1 cellular context compared by ENCODE assay signal in the genomic region with DNA sequence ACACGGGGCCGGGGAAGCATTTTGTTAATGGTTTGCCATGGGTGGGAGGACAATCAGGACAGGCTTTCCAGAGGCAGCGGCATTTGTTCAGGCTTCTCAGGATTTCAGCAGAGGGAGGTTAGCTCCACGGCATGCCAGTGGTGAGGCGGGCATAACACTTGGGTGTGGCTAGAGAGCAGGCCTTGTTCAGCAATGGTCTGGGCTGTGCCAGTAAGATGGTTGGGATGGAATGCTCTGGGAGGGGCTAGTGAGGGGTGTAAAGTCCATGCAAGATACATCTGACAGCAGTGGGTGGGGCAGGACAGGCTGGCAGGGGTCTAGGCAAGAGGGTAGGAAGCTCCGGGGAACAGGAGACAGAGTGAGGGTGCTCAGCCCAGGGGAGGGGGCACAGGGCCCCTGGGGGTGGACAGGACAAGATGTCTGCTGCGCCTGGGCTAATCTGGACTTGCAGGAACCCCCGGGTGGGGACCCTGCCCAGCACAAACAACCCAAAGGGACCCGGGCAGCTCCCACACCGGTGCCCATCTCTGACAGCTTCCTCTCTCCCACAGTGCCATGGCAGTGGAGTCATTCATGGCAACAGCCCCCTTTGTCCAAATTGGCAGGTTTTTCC.
TF ChIP-seq lines count a peak whose summit lies in the region.

No MANE protein-coding gene starts in this region.

TF ChIP-seq in WTC11, 78 proteins besides CTCF, POLR2A, EP300 and RAD21 (continued from another document):
- TF ChIP-seq, protein P1, sequence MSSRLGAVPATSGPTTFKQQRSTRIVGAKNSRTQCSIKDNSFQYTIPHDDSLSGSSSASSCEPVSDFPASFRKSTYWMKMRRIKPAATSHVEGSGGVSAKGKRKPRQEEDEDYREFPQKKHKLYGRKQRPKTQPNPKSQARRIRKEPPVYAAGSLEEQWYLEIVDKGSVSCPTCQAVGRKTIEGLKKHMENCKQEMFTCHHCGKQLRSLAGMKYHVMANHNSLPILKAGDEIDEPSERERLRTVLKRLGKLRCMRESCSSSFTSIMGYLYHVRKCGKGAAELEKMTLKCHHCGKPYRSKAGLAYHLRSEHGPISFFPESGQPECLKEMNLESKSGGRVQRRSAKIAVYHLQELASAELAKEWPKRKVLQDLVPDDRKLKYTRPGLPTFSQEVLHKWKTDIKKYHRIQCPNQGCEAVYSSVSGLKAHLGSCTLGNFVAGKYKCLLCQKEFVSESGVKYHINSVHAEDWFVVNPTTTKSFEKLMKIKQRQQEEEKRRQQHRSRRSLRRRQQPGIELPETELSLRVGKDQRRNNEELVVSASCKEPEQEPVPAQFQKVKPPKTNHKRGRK (CRISPR knock-in tag; IDR thresholded peaks at IDR 0.05; ENCODE audit: borderline replicate concordance): no peak
- TF ChIP-seq RELA (CRISPR knock-in tag; IDR thresholded peaks at IDR 0.05; ENCODE audit: borderline replicate concordance) (no peak), OVOL2 (CRISPR knock-in tag; IDR thresholded peaks at IDR 0.05; ENCODE audit: borderline replicate concordance) (no peak), ZNF121 (CRISPR knock-in tag; IDR thresholded peaks at IDR 0.05) (no peak), ETV6 (CRISPR knock-in tag; IDR thresholded peaks at IDR 0.05) (no peak), ZNF232 (CRISPR knock-in tag; IDR thresholded peaks at IDR 0.05) (no peak)
- TF ChIP-seq, protein P2, sequence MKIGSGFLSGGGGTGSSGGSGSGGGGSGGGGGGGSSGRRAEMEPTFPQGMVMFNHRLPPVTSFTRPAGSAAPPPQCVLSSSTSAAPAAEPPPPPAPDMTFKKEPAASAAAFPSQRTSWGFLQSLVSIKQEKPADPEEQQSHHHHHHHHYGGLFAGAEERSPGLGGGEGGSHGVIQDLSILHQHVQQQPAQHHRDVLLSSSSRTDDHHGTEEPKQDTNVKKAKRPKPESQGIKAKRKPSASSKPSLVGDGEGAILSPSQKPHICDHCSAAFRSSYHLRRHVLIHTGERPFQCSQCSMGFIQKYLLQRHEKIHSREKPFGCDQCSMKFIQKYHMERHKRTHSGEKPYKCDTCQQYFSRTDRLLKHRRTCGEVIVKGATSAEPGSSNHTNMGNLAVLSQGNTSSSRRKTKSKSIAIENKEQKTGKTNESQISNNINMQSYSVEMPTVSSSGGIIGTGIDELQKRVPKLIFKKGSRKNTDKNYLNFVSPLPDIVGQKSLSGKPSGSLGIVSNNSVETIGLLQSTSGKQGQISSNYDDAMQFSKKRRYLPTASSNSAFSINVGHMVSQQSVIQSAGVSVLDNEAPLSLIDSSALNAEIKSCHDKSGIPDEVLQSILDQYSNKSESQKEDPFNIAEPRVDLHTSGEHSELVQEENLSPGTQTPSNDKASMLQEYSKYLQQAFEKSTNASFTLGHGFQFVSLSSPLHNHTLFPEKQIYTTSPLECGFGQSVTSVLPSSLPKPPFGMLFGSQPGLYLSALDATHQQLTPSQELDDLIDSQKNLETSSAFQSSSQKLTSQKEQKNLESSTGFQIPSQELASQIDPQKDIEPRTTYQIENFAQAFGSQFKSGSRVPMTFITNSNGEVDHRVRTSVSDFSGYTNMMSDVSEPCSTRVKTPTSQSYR (CRISPR knock-in tag; IDR thresholded peaks at IDR 0.05): no peak
- TF ChIP-seq, protein P3, sequence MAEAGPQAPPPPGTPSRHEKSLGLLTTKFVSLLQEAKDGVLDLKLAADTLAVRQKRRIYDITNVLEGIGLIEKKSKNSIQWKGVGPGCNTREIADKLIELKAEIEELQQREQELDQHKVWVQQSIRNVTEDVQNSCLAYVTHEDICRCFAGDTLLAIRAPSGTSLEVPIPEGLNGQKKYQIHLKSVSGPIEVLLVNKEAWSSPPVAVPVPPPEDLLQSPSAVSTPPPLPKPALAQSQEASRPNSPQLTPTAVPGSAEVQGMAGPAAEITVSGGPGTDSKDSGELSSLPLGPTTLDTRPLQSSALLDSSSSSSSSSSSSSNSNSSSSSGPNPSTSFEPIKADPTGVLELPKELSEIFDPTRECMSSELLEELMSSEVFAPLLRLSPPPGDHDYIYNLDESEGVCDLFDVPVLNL (CRISPR knock-in tag; IDR thresholded peaks at IDR 0.05; ENCODE audit: borderline replicate concordance, low read depth): no peak
- TF ChIP-seq, protein P4, sequence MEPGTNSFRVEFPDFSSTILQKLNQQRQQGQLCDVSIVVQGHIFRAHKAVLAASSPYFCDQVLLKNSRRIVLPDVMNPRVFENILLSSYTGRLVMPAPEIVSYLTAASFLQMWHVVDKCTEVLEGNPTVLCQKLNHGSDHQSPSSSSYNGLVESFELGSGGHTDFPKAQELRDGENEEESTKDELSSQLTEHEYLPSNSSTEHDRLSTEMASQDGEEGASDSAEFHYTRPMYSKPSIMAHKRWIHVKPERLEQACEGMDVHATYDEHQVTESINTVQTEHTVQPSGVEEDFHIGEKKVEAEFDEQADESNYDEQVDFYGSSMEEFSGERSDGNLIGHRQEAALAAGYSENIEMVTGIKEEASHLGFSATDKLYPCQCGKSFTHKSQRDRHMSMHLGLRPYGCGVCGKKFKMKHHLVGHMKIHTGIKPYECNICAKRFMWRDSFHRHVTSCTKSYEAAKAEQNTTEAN (CRISPR knock-in tag; IDR thresholded peaks at IDR 0.05): no peak
- TF ChIP-seq, protein P5, sequence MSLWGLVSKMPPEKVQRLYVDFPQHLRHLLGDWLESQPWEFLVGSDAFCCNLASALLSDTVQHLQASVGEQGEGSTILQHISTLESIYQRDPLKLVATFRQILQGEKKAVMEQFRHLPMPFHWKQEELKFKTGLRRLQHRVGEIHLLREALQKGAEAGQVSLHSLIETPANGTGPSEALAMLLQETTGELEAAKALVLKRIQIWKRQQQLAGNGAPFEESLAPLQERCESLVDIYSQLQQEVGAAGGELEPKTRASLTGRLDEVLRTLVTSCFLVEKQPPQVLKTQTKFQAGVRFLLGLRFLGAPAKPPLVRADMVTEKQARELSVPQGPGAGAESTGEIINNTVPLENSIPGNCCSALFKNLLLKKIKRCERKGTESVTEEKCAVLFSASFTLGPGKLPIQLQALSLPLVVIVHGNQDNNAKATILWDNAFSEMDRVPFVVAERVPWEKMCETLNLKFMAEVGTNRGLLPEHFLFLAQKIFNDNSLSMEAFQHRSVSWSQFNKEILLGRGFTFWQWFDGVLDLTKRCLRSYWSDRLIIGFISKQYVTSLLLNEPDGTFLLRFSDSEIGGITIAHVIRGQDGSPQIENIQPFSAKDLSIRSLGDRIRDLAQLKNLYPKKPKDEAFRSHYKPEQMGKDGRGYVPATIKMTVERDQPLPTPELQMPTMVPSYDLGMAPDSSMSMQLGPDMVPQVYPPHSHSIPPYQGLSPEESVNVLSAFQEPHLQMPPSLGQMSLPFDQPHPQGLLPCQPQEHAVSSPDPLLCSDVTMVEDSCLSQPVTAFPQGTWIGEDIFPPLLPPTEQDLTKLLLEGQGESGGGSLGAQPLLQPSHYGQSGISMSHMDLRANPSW (CRISPR knock-in tag; conservative IDR thresholded peaks at IDR 0.05; ENCODE audit: low read depth): no peak
- TF ChIP-seq, protein P6, sequence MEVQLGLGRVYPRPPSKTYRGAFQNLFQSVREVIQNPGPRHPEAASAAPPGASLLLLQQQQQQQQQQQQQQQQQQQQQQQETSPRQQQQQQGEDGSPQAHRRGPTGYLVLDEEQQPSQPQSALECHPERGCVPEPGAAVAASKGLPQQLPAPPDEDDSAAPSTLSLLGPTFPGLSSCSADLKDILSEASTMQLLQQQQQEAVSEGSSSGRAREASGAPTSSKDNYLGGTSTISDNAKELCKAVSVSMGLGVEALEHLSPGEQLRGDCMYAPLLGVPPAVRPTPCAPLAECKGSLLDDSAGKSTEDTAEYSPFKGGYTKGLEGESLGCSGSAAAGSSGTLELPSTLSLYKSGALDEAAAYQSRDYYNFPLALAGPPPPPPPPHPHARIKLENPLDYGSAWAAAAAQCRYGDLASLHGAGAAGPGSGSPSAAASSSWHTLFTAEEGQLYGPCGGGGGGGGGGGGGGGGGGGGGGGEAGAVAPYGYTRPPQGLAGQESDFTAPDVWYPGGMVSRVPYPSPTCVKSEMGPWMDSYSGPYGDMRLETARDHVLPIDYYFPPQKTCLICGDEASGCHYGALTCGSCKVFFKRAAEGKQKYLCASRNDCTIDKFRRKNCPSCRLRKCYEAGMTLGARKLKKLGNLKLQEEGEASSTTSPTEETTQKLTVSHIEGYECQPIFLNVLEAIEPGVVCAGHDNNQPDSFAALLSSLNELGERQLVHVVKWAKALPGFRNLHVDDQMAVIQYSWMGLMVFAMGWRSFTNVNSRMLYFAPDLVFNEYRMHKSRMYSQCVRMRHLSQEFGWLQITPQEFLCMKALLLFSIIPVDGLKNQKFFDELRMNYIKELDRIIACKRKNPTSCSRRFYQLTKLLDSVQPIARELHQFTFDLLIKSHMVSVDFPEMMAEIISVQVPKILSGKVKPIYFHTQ (CRISPR knock-in tag; IDR thresholded peaks at IDR 0.05): no peak
